Comparison of ENCODE assay signal across 7 cellular contexts in genomic region chr9:108953983-108954574, GRCh38. TPM values are rescaled to one million over a fixed set of nuclear protein-coding genes. Genes with fewer than 3 reads are reported as not detected.
DNase-seq lines count a peak whose midpoint lies in the region; ATAC-seq, FAIRE-seq and TF ChIP-seq lines count a peak whose summit lies in the region.

No MANE protein-coding gene starts in this region.

- DNase-seq in GM12865 (ENCODE audit: low read depth) (peak; percentile 51), LHCN-M2 (ENCODE audit: low read depth) (peak; percentile 38), retinal pigment epithelial cell (ENCODE audit: low read depth) (no peak), cortex of kidney (lab: John Stamatoyannopoulos, UW) (no peak), retina (no peak)

- no peak for TF ChIP-seq EP300 in gastroesophageal sphincter (IDR thresholded peaks at IDR 0.05)

- peak; percentile 87 for FAIRE-seq in TTC549 (lab: Jason Lieb, UNC)

- H3K27me3 ChIP-seq in gastroesophageal sphincter: no peaks in the 10 kb centered on the region

- WGBS in gastroesophageal sphincter (ENCODE audit: low coverage in 1 of 2), 2 donors: 0 to 1% methylated on average over 3 of the region's 3 CpGs

- no peaks in the 10 kb centered on the region for H3K9me3 ChIP-seq in gastroesophageal sphincter

- H3K4me3 ChIP-seq in GM12865 (ENCODE audit: low read depth, low read length) (no peak overlapping the region), gastroesophageal sphincter (no peak overlapping the region), retinal pigment epithelial cell (ENCODE audit: low read length) (no peak overlapping the region)

- peaks cover 0 to 14% of the 10 kb centered on the region in 2 donors for H3K36me3 ChIP-seq in gastroesophageal sphincter

- peak overlapping the region; percentile 29 to 59 (median 53) for H3K27ac ChIP-seq in gastroesophageal sphincter

- TF ChIP-seq POLR2A in gastroesophageal sphincter (IDR thresholded peaks at IDR 0.05): no peak

- no peak for ATAC-seq in gastroesophageal sphincter

- TF ChIP-seq CTCF in GM12865 (IDR thresholded peaks at IDR 0.05; ENCODE audit: insufficient read depth, low read depth, low read length, missing control alignments) (peak; percentile 50), gastroesophageal sphincter (IDR thresholded peaks at IDR 0.05) (peak; percentile 47 to 72 (median 63)), retinal pigment epithelial cell (conservative IDR thresholded peaks at IDR 0.05; ENCODE audit: low read depth, low read length) (peak; percentile 69)

- H3K4me1 ChIP-seq in gastroesophageal sphincter: peaks cover 0 to 11% (median 3%) of the 10 kb centered on the region in 3 donors

RNA-seq across cellular contexts. Expression of gene ABITRAM, which starts 19.9 kb away (rescaled TPM):
- total RNA-seq in LHCN-M2 (2014; rRNA removed) (6.9 and 9.1 TPM in 2 replicates), gastroesophageal sphincter (10 to 100 TPM in 2 of 4 donors, 1 to 10 TPM in 2; 7.1 to 28.1 (median 9.5) TPM)
- 7.6 TPM for polyA plus RNA-seq in LHCN-M2 (2012)

RNA-seq across cellular contexts. Expression of gene ELP1, which starts 20.2 kb away (rescaled TPM):
- total RNA-seq in LHCN-M2 (2014; rRNA removed): 27.8 and 29.9 TPM in 2 replicates
- polyA plus RNA-seq in LHCN-M2 (2012): 13.1 TPM
- total RNA-seq in gastroesophageal sphincter: 10 to 100 TPM; 15.2 to 23.3 (median 18.9) TPM

RNA-seq across cellular contexts. Expression of gene CTNNAL1, which starts 59.2 kb away (rescaled TPM):
- total RNA-seq in LHCN-M2 (2014; rRNA removed) (72.3 and 72.8 TPM in 2 replicates), gastroesophageal sphincter (100 to 1,000 TPM in 1 of 4 donors, 10 to 100 TPM in 3; 66.3 to 111 (median 83.1) TPM)
- 24.3 TPM for polyA plus RNA-seq in LHCN-M2 (2012)

Comparison
In these comparisons a context has a peak if more than half of its experiments do, and no peak if none do; other contexts are left out.
1. DNase-seq: peak in GM12865 (single experiment) and LHCN-M2 (single experiment); none in retinal pigment epithelial cell (single experiment), cortex of kidney (single experiment) and retina (single experiment).
2. Peak in every context shown above with its lines, with median percentiles within 50 percentile points of each other: CTCF ChIP-seq.